ENCODE assay signal across 15 cellular contexts in genomic region chr2:85606116-85606455, GRCh38. TPM values are rescaled to one million over a fixed set of nuclear protein-coding genes. Genes with fewer than 3 reads are reported as not detected.
DNase-seq lines count a peak whose midpoint lies in the region; ATAC-seq and TF ChIP-seq lines count a peak whose summit lies in the region.
"Had no signal": no experiment of that assay in that cellular context is flagged by ENCODE, and none has a peak within 500 bp of the region (broad histone marks: within the 10 kb centered on the region; RNA-seq: fewer than 3 reads in every experiment).

No MANE protein-coding gene starts in this region.

- WGBS in stomach, 5 donors = 49 to 73% (median 52%) methylated on average over 7 of the region's 7 CpGs

- H3K36me3 ChIP-seq in fibroblast of lung (ENCODE audit: control insufficient read depth, insufficient read depth, low read length) (peaks cover 9% of the 10 kb centered on the region), stomach (peaks cover 9 to 33% (median 21%) of the 10 kb centered on the region in 4 donors)

- H3K4me3 Mint-ChIP-seq in activated T-cell treated with anti-CD3 and anti-CD28 coated beads, Interleukin-2, amount 50 U/mL, for 24 hours = no peak overlapping the region
- no peak overlapping the region for H3K4me3 Mint-ChIP-seq in activated T-cell treated with anti-CD3 and anti-CD28 coated beads, Interleukin-2, amount 50 U/mL, for 4 hours

- peak overlapping the region; percentile 38 for H3K27ac Mint-ChIP-seq in activated T-cell treated with anti-CD3 and anti-CD28 coated beads, Interleukin-2, amount 50 U/mL, for 24 hours

- H4K20me1 ChIP-seq in fibroblast of lung (ENCODE audit: control insufficient read depth, extremely low read depth, insufficient read depth, low read length) = no peaks in the 10 kb centered on the region

- peaks cover 54% of the 10 kb centered on the region for H3K36me3 Mint-ChIP-seq in activated T-cell treated with anti-CD3 and anti-CD28 coated beads, Interleukin-2, amount 50 U/mL, for 24 hours (ENCODE audit: low read depth)
- H3K36me3 Mint-ChIP-seq in activated T-cell treated with anti-CD3 and anti-CD28 coated beads, Interleukin-2, amount 50 U/mL, for 4 hours (ENCODE audit: insufficient read depth) = peaks cover 10% of the 10 kb centered on the region

- H2AFZ ChIP-seq in fibroblast of lung (ENCODE audit: low read length) = no peak overlapping the region

- H3K27ac ChIP-seq in fibroblast of lung (ENCODE audit: insufficient read depth, low read length) (peak overlapping the region; percentile 86), stomach (peak overlapping the region; percentile 46 to 94 (median 88))
- H3K27ac ChIP-seq: A549 had no signal

- intact Hi-C loops in stomach (cut with DNase I; ENCODE audit: low total_unique reads) = no loop called here

- no peaks in the 10 kb centered on the region for H3K27me3 Mint-ChIP-seq in activated T-cell treated with anti-CD3 and anti-CD28 coated beads, Interleukin-2, amount 50 U/mL, for 24 hours
- H3K27me3 Mint-ChIP-seq in activated T-cell treated with anti-CD3 and anti-CD28 coated beads, Interleukin-2, amount 50 U/mL, for 4 hours (ENCODE audit: low read depth) = no peaks in the 10 kb centered on the region

- H3K79me2 ChIP-seq in fibroblast of lung (ENCODE audit: control insufficient read depth, insufficient read depth, low read length) = peaks cover 9% of the 10 kb centered on the region

- peaks cover 54% of the 10 kb centered on the region for H3K4me1 Mint-ChIP-seq in activated T-cell treated with anti-CD3 and anti-CD28 coated beads, Interleukin-2, amount 50 U/mL, for 24 hours (ENCODE audit: low read depth)
- H3K4me1 Mint-ChIP-seq in activated T-cell treated with anti-CD3 and anti-CD28 coated beads, Interleukin-2, amount 50 U/mL, for 4 hours (ENCODE audit: low read depth) = peaks cover 37% of the 10 kb centered on the region

- H3K9me3 Mint-ChIP-seq in activated T-cell treated with anti-CD3 and anti-CD28 coated beads, Interleukin-2, amount 50 U/mL, for 24 hours = no peaks in the 10 kb centered on the region
- H3K9me3 Mint-ChIP-seq in activated T-cell treated with anti-CD3 and anti-CD28 coated beads, Interleukin-2, amount 50 U/mL, for 4 hours = no peaks in the 10 kb centered on the region

- peak overlapping the region in 3 of 4 experiments; percentile 12 to 22 (median 15) for H3K4me3 ChIP-seq in fibroblast of lung (replicated peaks in 1 of 4; ENCODE audit: control extremely low read depth in 1 of 4, insufficient read depth in 1 of 4, low read depth in 3 of 4, low read length in 4 of 4)
- no peak overlapping the region for H3K4me3 ChIP-seq in stomach
- H3K4me3 ChIP-seq: A549 had no signal

- H3K27me3 ChIP-seq in fibroblast of lung (ENCODE audit: control insufficient read depth, insufficient read depth, low read length) (no peaks in the 10 kb centered on the region), stomach (no peaks in the 10 kb centered on the region)

- peaks cover 30% of the 10 kb centered on the region for H3K4me1 ChIP-seq in fibroblast of lung (ENCODE audit: control insufficient read depth, extremely low read depth, insufficient read depth, low read length)
- H3K4me1 ChIP-seq in stomach = peaks cover 71 to 90% (median 84%) of the 10 kb centered on the region in 4 donors

- DNase-seq in activated T-cell treated with anti-CD3 and anti-CD28 coated beads, Interleukin-2, amount 50 U/mL, for 24 hours = no peak
- no peak for DNase-seq in activated T-cell treated with anti-CD3 and anti-CD28 coated beads, Interleukin-2, amount 50 U/mL, for 4 hours
- no peak for DNase-seq in fibroblast of lung (ENCODE audit: low read depth in 2 of 2)
- no peak for DNase-seq in stomach
- DNase-seq: activated CD4-positive, alpha-beta T cell treated with anti-CD3 and anti-CD28 coated beads, Interleukin-2, amount 50 U/mL, for 1 hour; activated gamma-delta T cell treated with Interleukin-2 at 50 U/mL for 16 hours; cortex of kidney; DMS 273 treated with DMSO at 0.1 percent for 48 hours; head of caudate nucleus; MM.1S; NCI-H2171; OCI-M1 had no signal

- peak overlapping the region; percentile 59 for H3K4me2 ChIP-seq in fibroblast of lung (ENCODE audit: extremely low read depth, insufficient read depth, low read length)
- H3K4me2 ChIP-seq: A549 had no signal

- no peaks in the 10 kb centered on the region for H3K9me3 ChIP-seq in fibroblast of lung (ENCODE audit: control insufficient read depth, insufficient read depth, low read depth, low read length)
- no peaks in the 10 kb centered on the region for H3K9me3 ChIP-seq in stomach
- H3K9me3 ChIP-seq: A549 had no signal

- no peak for TF ChIP-seq POLR2A in stomach (IDR thresholded peaks at IDR 0.05)

- no peak for TF ChIP-seq EP300 in stomach (IDR thresholded peaks at IDR 0.05)

- peak overlapping the region; percentile 4 for H3K9ac ChIP-seq in fibroblast of lung (ENCODE audit: insufficient read depth, low read length)

- no peak for ATAC-seq in activated T-cell treated with anti-CD3 and anti-CD28 coated beads, Interleukin-2, amount 50 U/mL, for 4 hours
- ATAC-seq in GM18870 (IDR thresholded peaks at IDR 0.05; ENCODE audit: unreplicated experiment) = no peak
- no peak for ATAC-seq in HG02759 (IDR thresholded peaks at IDR 0.05; ENCODE audit: unreplicated experiment)
- ATAC-seq: A549 had no signal

- TF ChIP-seq CTCF in fibroblast of lung (conservative IDR thresholded peaks at IDR 0.05 in 1 of 2, IDR thresholded peaks at IDR 0.05 in 1 of 2; ENCODE audit: low read depth in 1 of 2, low read length in 2 of 2) (no peak), stomach (IDR thresholded peaks at IDR 0.05) (no peak)

RNA-seq across cellular contexts. Expression of gene TMEM150A, which starts 3.6 kb away (rescaled TPM):
- total RNA-seq in activated T-cell treated with anti-CD3 and anti-CD28 coated beads, Interleukin-2, amount 50 U/mL, for 4 hours = 10 to 100 TPM in 2 of 3 donors, 1 to 10 TPM in 1; 9.7 to 11.9 (median 10.5) TPM
- total RNA-seq in fibroblast of lung (11.8 and 13.2 TPM in 2 replicates), stomach (10 to 100 TPM in 3 of 5 donors, 1 to 10 TPM in 1, not detected in 1; 5.0 to 62.4 (median 24.9) TPM)
- polyA plus RNA-seq in fibroblast of lung (11.4 and 15.5 TPM in 2 replicates), stomach (10 to 100 TPM; 15.9 to 27.8 (median 21.3) TPM)
- 14.8 and 19.3 TPM in 2 replicates for polyA plus RNA-seq in fibroblast of lung (2012)
- polyA minus RNA-seq in fibroblast of lung (ENCODE audit: low replicate concordance) = 36.1 and 67.5 TPM in 2 replicates

RNA-seq across cellular contexts. Expression of gene C2orf68, which starts 5.8 kb away (rescaled TPM):
- total RNA-seq in activated T-cell treated with anti-CD3 and anti-CD28 coated beads, Interleukin-2, amount 50 U/mL, for 4 hours = 10 to 100 TPM; 17.1 to 21.0 (median 18.1) TPM
- total RNA-seq in fibroblast of lung = 16.9 and 26.1 TPM in 2 replicates
- polyA plus RNA-seq in fibroblast of lung = 11.0 and 15.4 TPM in 2 replicates
- polyA plus RNA-seq in fibroblast of lung (2012) = 17.2 and 21.7 TPM in 2 replicates
- 20.2 and 28.7 TPM in 2 replicates for polyA minus RNA-seq in fibroblast of lung (ENCODE audit: low replicate concordance)
- total RNA-seq in stomach = 10 to 100 TPM; 12.7 to 40.8 (median 19.7) TPM
- polyA plus RNA-seq in stomach = 10 to 100 TPM; 19.9 to 22.5 (median 20.5) TPM

RNA-seq across cellular contexts. Expression of gene USP39, which starts 9.9 kb away (rescaled TPM):
- total RNA-seq in activated T-cell treated with anti-CD3 and anti-CD28 coated beads, Interleukin-2, amount 50 U/mL, for 4 hours = 100 to 1,000 TPM; 106 to 110 (median 107) TPM
- total RNA-seq in fibroblast of lung = 34.9 and 41.1 TPM in 2 replicates
- polyA plus RNA-seq in fibroblast of lung = 53.5 and 63.5 TPM in 2 replicates
- polyA plus RNA-seq in fibroblast of lung (2012) = 39.8 and 51.6 TPM in 2 replicates
- polyA minus RNA-seq in fibroblast of lung (ENCODE audit: low replicate concordance) = 36.6 and 40.1 TPM in 2 replicates
- total RNA-seq in stomach = 100 to 1,000 TPM in 2 of 5 donors, 10 to 100 TPM in 3; 17.5 to 454 (median 51.0) TPM
- 10 to 100 TPM; 30.9 to 38.6 (median 37.5) TPM for polyA plus RNA-seq in stomach

RNA-seq across cellular contexts. Expression of gene RNF181, which starts 10.5 kb away (rescaled TPM):
- total RNA-seq in activated T-cell treated with anti-CD3 and anti-CD28 coated beads, Interleukin-2, amount 50 U/mL, for 4 hours = 100 to 1,000 TPM in 1 of 3 donors, 10 to 100 TPM in 2; 87.8 to 108 (median 94.0) TPM
- total RNA-seq in fibroblast of lung (187 and 247 TPM in 2 replicates), stomach (100 to 1,000 TPM in 1 of 5 donors, 10 to 100 TPM in 3, not detected in 1; 11.3 to 143 (median 79.1) TPM)
- polyA plus RNA-seq in fibroblast of lung (276 and 289 TPM in 2 replicates), stomach (100 to 1,000 TPM; 217 to 272 (median 223) TPM)
- polyA plus RNA-seq in fibroblast of lung (2012) = 299 and 322 TPM in 2 replicates
- 307 and 355 TPM in 2 replicates for polyA minus RNA-seq in fibroblast of lung (ENCODE audit: low replicate concordance)

RNA-seq across cellular contexts. Expression of gene VAMP5, which starts 21.9 kb away (rescaled TPM):
- total RNA-seq in activated T-cell treated with anti-CD3 and anti-CD28 coated beads, Interleukin-2, amount 50 U/mL, for 4 hours = 10 to 100 TPM in 1 of 3 donors, 1 to 10 TPM in 2; 7.3 to 12.1 (median 9.3) TPM
- 45.5 and 69.5 TPM in 2 replicates for total RNA-seq in fibroblast of lung
- 190 and 212 TPM in 2 replicates for polyA plus RNA-seq in fibroblast of lung
- polyA plus RNA-seq in fibroblast of lung (2012) = 225 and 294 TPM in 2 replicates
- 129 and 239 TPM in 2 replicates for polyA minus RNA-seq in fibroblast of lung (ENCODE audit: low replicate concordance)
- 10 to 100 TPM in 4 of 5 donors, 1 to 10 TPM in 1; 7.7 to 82.6 (median 29.5) TPM for total RNA-seq in stomach
- polyA plus RNA-seq in stomach = 10 to 100 TPM; 87.7 to 95.1 (median 90.4) TPM

Comparison
In these comparisons a context has a peak if more than half of its experiments do, and no peak if none do; other contexts are left out.
1. H3K4me3 ChIP-seq: peak in fibroblast of lung (3 of 4); none in stomach (0 of 4).